ENCODE assay signal across 14 cellular contexts in the genomic region with DNA sequence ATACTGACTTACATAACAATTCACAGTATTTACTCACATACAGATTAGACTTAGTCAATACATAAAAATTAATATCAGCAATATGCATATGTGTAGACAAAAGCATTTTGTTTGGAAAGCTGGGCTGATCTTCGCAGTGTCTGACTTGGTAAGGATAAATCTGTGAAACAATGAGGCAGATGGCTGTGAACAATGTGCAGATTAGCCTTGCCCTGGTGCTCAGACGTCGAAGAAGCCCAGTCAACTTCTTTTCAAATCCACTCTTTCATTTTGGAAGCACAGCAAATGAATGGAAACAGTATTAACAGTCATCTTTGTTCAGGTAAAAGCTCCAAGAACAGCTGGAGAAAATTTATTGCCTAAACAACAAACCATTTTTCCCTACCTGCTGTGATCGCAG.
DNase-seq lines count a peak whose midpoint lies in the region; ATAC-seq, FAIRE-seq and TF ChIP-seq lines count a peak whose summit lies in the region.
"Had no signal": no experiment of that assay in that cellular context is flagged by ENCODE, and none has a peak within 500 bp of the region (broad histone marks: within the 10 kb centered on the region; RNA-seq: fewer than 3 reads in every experiment).

No MANE protein-coding gene starts in this region.

- 0 out of 2 replicates have a peak overlapping the region, but pooled peaks have one; percentile 40 for H2BK5ac ChIP-seq in H1 (ENCODE audit: low read depth, low read length)

- H3K4me1 ChIP-seq in H1 (replicated peaks in 1 of 4; ENCODE audit: control insufficient read depth in 3 of 4, insufficient read depth in 4 of 4, low read length in 3 of 4) (peaks cover 4 to 26% (median 10%) of the 10 kb centered on the region in 4 experiments; a peak in 5 of 7 replicates), osteoblast (ENCODE audit: insufficient read depth, low read length) (peaks cover 64% of the 10 kb centered on the region)
- H3K4me1 ChIP-seq: spleen had no signal

- H3K79me2 ChIP-seq in H1 (ENCODE audit: control insufficient read depth in 1 of 2, insufficient read depth in 2 of 2, low read length in 2 of 2), result no peaks in the 10 kb centered on the region
- H3K79me2 ChIP-seq in osteoblast (ENCODE audit: insufficient read depth, low read length), result peaks cover 31% of the 10 kb centered on the region

- CTCF ChIA-PET in AG04450 (lab: Charles Lee), result interaction anchor here (0.5 to 1.1 kb wide), 3 partner anchors 16 to 211 kb away, joined by 3 to 7 read pairs (median 5); no protein-coding TSS in a partner anchor
- CTCF ChIA-PET in H1 (lab: Charles Lee; ENCODE audit: partially characterized antibody), result interaction anchor here (0.8 to 0.9 kb wide), 3 partner anchors 45 to 181 kb away, joined by 3 read pairs; no protein-coding TSS in a partner anchor

- H2BK20ac ChIP-seq in H1 (ENCODE audit: low read length), result no peak overlapping the region

- H3K4ac ChIP-seq in H1 (replicated peaks; ENCODE audit: insufficient read length, low read depth, low read length), result no peak overlapping the region

- H3K9me3 ChIP-seq in AG04450 (ENCODE audit: control insufficient read depth, insufficient read depth, low read length) (no peaks in the 10 kb centered on the region), H1 (ENCODE audit: insufficient read depth in 2 of 2, low read depth in 1 of 2, low read length in 1 of 2) (no peaks in the 10 kb centered on the region), osteoblast (ENCODE audit: low read depth, low read length) (no peaks in the 10 kb centered on the region)
- H3K9me3 ChIP-seq: mucosa of descending colon, spleen had no signal

- no peak overlapping the region for H2AK5ac ChIP-seq in H1 (ENCODE audit: low read depth, low read length)

- POLR2A ChIA-PET in AG04450 (lab: Yijun Ruan, JAX), result interaction anchor here (1.2 to 1.8 kb wide), 3 partner anchors 9 to 16 kb away, joined by 4 to 10 read pairs (median 8); no protein-coding TSS in a partner anchor
- POLR2A ChIA-PET in H1 (lab: Charles Lee; ENCODE audit: partially characterized antibody), result interaction anchor here (1.6 to 2.2 kb wide), 2 partner anchors 9 to 16 kb away, joined by 3 to 10 read pairs; no protein-coding TSS in a partner anchor

- H4K8ac ChIP-seq in H1 (ENCODE audit: extremely low read depth, insufficient read depth, low read length), result no peak overlapping the region

- WGBS in H1 (ENCODE audit: extremely low coverage in 1 of 2, insufficient coverage in 1 of 2, insufficient read length in 1 of 2, insufficient replicate concordance in 2 of 2, low coverage in 1 of 2, low lambda C conversion rate in 2 of 2, missing lambda C conversion rate in 1 of 2), 2 experiments, result 78% methylated on average over 4 of the region's 4 CpGs; no CpG with 5 or more reads in 1 of the 2 experiments

- no peak for TF ChIP-seq CTCF in AG04450 (IDR thresholded peaks at IDR 0.05; ENCODE audit: low read depth, low read length)
- no peak for TF ChIP-seq CTCF in H1 (IDR thresholded peaks at IDR 0.05; ENCODE audit: control extremely low read depth in 1 of 3, insufficient read depth in 1 of 3, low read depth in 1 of 3, low read length in 3 of 3)
- no peak for TF ChIP-seq CTCF in osteoblast (IDR thresholded peaks at IDR 0.05; ENCODE audit: extremely low read depth, low read depth, low read length)

- no peak overlapping the region for H3K18ac ChIP-seq in H1 (ENCODE audit: extremely low read depth, low read length)

- no peak overlapping the region for H2AFZ ChIP-seq in H1 (ENCODE audit: low read length)
- H2AFZ ChIP-seq in osteoblast (ENCODE audit: low read length), result no peak overlapping the region

- TF ChIP-seq RAD21 in H1 (IDR thresholded peaks at IDR 0.05 in 1 of 2, conservative IDR thresholded peaks at IDR 0.05 in 1 of 2; ENCODE audit: low read depth in 2 of 2, low read length in 2 of 2), result no peak

- H3K27ac ChIP-seq in AG04450 (ENCODE audit: low read depth, low read length) (peak overlapping the region; percentile 71), H1 (ENCODE audit: low read depth, low read length) (no peak overlapping the region), osteoblast (ENCODE audit: low read depth, low read length) (peak overlapping the region; percentile 99)

- H3K56ac ChIP-seq in H1 (replicated peaks; ENCODE audit: insufficient read length, low read depth, low read length), result no peak overlapping the region

- no peak overlapping the region for H3K4me3 ChIP-seq in AG04450 (ENCODE audit: low read depth, low read length)
- H3K4me3 ChIP-seq in H1 (ENCODE audit: extremely low read depth in 1 of 4, insufficient read depth in 2 of 4, low read depth in 3 of 4, low read length in 4 of 4), result no peak overlapping the region
- no peak overlapping the region for H3K4me3 ChIP-seq in osteoblast (ENCODE audit: insufficient read depth, low read length)
- H3K4me3 ChIP-seq: mucosa of descending colon, spleen had no signal

- FAIRE-seq in H1 (lab: Jason Lieb, UNC), result no peak

- DNase-seq in AG04450 (ENCODE audit: low read depth, low spot score), result no peak
- peak; percentile 73 for DNase-seq in NCI-H345 treated with DMSO at 0.1 percent for 48 hours (lab: John Stamatoyannopoulos, UW; ENCODE audit: unreplicated experiment)
- DNase-seq in H1 (ENCODE audit: low read depth in 1 of 2, low spot score in 2 of 2), result peak in 1 of 2 experiments; percentile 3
- DNase-seq in osteoblast (ENCODE audit: insufficient read length, low spot score, missing footprints), result no peak
- no peak for DNase-seq in DMS153 treated with DMSO at 0.1 percent for 48 hours (lab: John Stamatoyannopoulos, UW; ENCODE audit: unreplicated experiment)
- DNase-seq in NCI-H2196 treated with DMSO at 0.1 percent for 48 hours (lab: John Stamatoyannopoulos, UW; ENCODE audit: unreplicated experiment), result no peak
- DNase-seq in NCI-H1694 (lab: John Stamatoyannopoulos, UW), result no peak
- DNase-seq: activated CD8-positive, alpha-beta memory T cell treated with anti-CD3 and anti-CD28 coated beads, Interleukin-2, amount 50 U/mL, for 4 hours; activated naive CD8-positive, alpha-beta T cell treated with anti-CD3 and anti-CD28 coated beads, Interleukin-2, amount 10 ng/mL, durations not matched to agents 7 days and 5 days; DMS79 treated with DMSO at 0.1 percent for 48 hours; mucosa of descending colon; NCI-H2171; spleen had no signal

- no peak overlapping the region for H4K5ac ChIP-seq in H1 (ENCODE audit: insufficient read length, low read depth, low read length)

- TF ChIP-seq EP300 in H1 (IDR thresholded peaks at IDR 0.05; ENCODE audit: borderline replicate concordance in 1 of 2, low read depth in 2 of 2, low read length in 2 of 2), result no peak

- H3K36me3 ChIP-seq in H1 (ENCODE audit: control insufficient read depth in 2 of 4, insufficient read depth in 4 of 4, low read length in 3 of 4) (peaks cover 0 to 28% (median 7%) of the 10 kb centered on the region in 4 experiments; a peak in 4 of 8 replicates), osteoblast (ENCODE audit: insufficient read depth, low read length) (peaks cover 29% of the 10 kb centered on the region)

- no peak for TF ChIP-seq POLR2A in H1 (IDR thresholded peaks at IDR 0.05; ENCODE audit: control extremely low read depth in 1 of 2, low read depth in 2 of 2, low read length in 2 of 2)

- H3K9ac ChIP-seq in H1 (replicated peaks in 1 of 4; ENCODE audit: extremely low read depth in 1 of 4, low read depth in 3 of 4, low read length in 3 of 4), result no peak overlapping the region

- H4K91ac ChIP-seq in H1 (replicated peaks; ENCODE audit: insufficient read length, low read length), result no peak overlapping the region

- H4K20me1 ChIP-seq in H1 (replicated peaks in 1 of 2; ENCODE audit: control insufficient read depth in 1 of 2, insufficient read depth in 2 of 2, low read length in 2 of 2) (no peaks in the 10 kb centered on the region), osteoblast (ENCODE audit: insufficient read depth, low read length) (no peaks in the 10 kb centered on the region)

- H2BK15ac ChIP-seq in H1 (ENCODE audit: low read length), result no peak overlapping the region

- H3K23ac ChIP-seq in H1 (ENCODE audit: insufficient read length), result no peak overlapping the region

- H2BK12ac ChIP-seq in H1 (ENCODE audit: low read depth, low read length), result 0 out of 2 replicates have a peak overlapping the region, but pooled peaks have one; percentile 35

- peaks cover 2% of the 10 kb centered on the region; the same call in 1 of the 2 replicates for H3K79me1 ChIP-seq in H1 (ENCODE audit: low read depth, low read length)

- no peak for ATAC-seq in HG03442 (IDR thresholded peaks at IDR 0.05; ENCODE audit: unreplicated experiment)

- H3K4me2 ChIP-seq in H1 (ENCODE audit: insufficient read depth in 1 of 2, low read depth in 2 of 2, low read length in 2 of 2) (0 out of 4 replicates have a peak overlapping the region, but pooled peaks of 1 of the 2 experiments have one; percentile 13), osteoblast (ENCODE audit: insufficient read depth, low read length) (peak overlapping the region; percentile 24)

- H3K27me3 ChIP-seq in AG04450 (ENCODE audit: control insufficient read depth, insufficient read depth, low read length), result no peaks in the 10 kb centered on the region
- no peaks in the 10 kb centered on the region for H3K27me3 ChIP-seq in H1 (replicated peaks in 1 of 4; ENCODE audit: control insufficient read depth in 3 of 4, extremely low read depth in 1 of 4, insufficient read depth in 3 of 4, low read length in 3 of 4)
- no peaks in the 10 kb centered on the region for H3K27me3 ChIP-seq in osteoblast (ENCODE audit: insufficient read depth, low read length)
- H3K27me3 ChIP-seq: spleen had no signal

- H2BK120ac ChIP-seq in H1 (replicated peaks; ENCODE audit: low read depth, low read length), result no peak overlapping the region

- H3K23me2 ChIP-seq in H1 (ENCODE audit: low read depth, low read length), result no peaks in the 10 kb centered on the region

- H3K14ac ChIP-seq in H1 (ENCODE audit: insufficient read length), result no peak overlapping the region

TF ChIP-seq in H1, 55 proteins besides CTCF, POLR2A, EP300 and RAD21 (continues in another document):
- TF ChIP-seq CBX5 (IDR thresholded peaks at IDR 0.05; ENCODE audit: low read depth, low read length) (no peak), SUZ12 (IDR thresholded peaks at IDR 0.05; ENCODE audit: low read length) (no peak)
- TF ChIP-seq, protein P1, sequence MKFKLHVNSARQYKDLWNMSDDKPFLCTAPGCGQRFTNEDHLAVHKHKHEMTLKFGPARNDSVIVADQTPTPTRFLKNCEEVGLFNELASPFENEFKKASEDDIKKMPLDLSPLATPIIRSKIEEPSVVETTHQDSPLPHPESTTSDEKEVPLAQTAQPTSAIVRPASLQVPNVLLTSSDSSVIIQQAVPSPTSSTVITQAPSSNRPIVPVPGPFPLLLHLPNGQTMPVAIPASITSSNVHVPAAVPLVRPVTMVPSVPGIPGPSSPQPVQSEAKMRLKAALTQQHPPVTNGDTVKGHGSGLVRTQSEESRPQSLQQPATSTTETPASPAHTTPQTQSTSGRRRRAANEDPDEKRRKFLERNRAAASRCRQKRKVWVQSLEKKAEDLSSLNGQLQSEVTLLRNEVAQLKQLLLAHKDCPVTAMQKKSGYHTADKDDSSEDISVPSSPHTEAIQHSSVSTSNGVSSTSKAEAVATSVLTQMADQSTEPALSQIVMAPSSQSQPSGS (IDR thresholded peaks at IDR 0.05; ENCODE audit: low read length), result no peak
